3 cellular contexts compared by ENCODE assay signal in genomic region chr6:157788180-157788579, GRCh38.
A peak's percentile ranks its signal among the peaks of the same experiment; 100 is the strongest.
TF ChIP-seq lines count a peak whose summit lies in the region.

No MANE protein-coding gene starts in this region.

TF ChIP-seq in HepG2, 621 proteins besides CTCF, POLR2A, EP300 and RAD21:
- TF ChIP-seq ZUFSP (CRISPR knock-in tag; IDR thresholded peaks at IDR 0.05; ENCODE audit: borderline replicate concordance) (no peak), HBP1 (CRISPR knock-in tag; IDR thresholded peaks at IDR 0.05; ENCODE audit: low read depth) (no peak), ZNF784 (CRISPR knock-in tag; IDR thresholded peaks at IDR 0.05; ENCODE audit: borderline replicate concordance) (no peak)

TF ChIP-seq in K562, 482 proteins besides CTCF, POLR2A, EP300 and RAD21:
- no peak for TF ChIP-seq NFRKB (IDR thresholded peaks at IDR 0.05; ENCODE audit: low read depth)
- TF ChIP-seq POLR2AphosphoS2 (IDR thresholded peaks at IDR 0.05; ENCODE audit: low read length): no peak
- no peak for TF ChIP-seq ILK (tag; IDR thresholded peaks at IDR 0.05; ENCODE audit: borderline replicate concordance, low read depth)
- TF ChIP-seq PKNOX1 (IDR thresholded peaks at IDR 0.05): peak; percentile 82
- no peak for TF ChIP-seq POLR2AphosphoS5 (IDR thresholded peaks at IDR 0.05; ENCODE audit: control insufficient read depth, insufficient read depth, low read depth, low read length)
- TF ChIP-seq RNF2 (IDR thresholded peaks at IDR 0.05): no peak
- TF ChIP-seq POLR2B (IDR thresholded peaks at IDR 0.05; ENCODE audit: low read depth, partially characterized antibody): no peak
- TF ChIP-seq RB1 (IDR thresholded peaks at IDR 0.05; ENCODE audit: low read depth): no peak
- peak; percentile 84 for TF ChIP-seq MEIS2 (IDR thresholded peaks at IDR 0.05; ENCODE audit: partially characterized antibody)
- TF ChIP-seq FOXA3 (CRISPR knock-in tag; conservative IDR thresholded peaks at IDR 0.05 in 1 of 2, IDR thresholded peaks at IDR 0.05 in 1 of 2): no peak
- TF ChIP-seq PBX2 (CRISPR knock-in tag; IDR thresholded peaks at IDR 0.05; ENCODE audit: low read depth): no peak
- TF ChIP-seq PBX2 (tag; conservative IDR thresholded peaks at IDR 0.05; ENCODE audit: low read depth): peak; percentile 90
- no peak for TF ChIP-seq ADNP (tag; IDR thresholded peaks at IDR 0.05)
- TF ChIP-seq NEUROD1 (IDR thresholded peaks at IDR 0.05; ENCODE audit: borderline replicate concordance, low read depth, low read length, partially characterized antibody): no peak
- TF ChIP-seq FOXJ3 (CRISPR knock-in tag; IDR thresholded peaks at IDR 0.05): no peak
- no peak for TF ChIP-seq ZNF217 (CRISPR knock-in tag; IDR thresholded peaks at IDR 0.05)

TF ChIP-seq in HEK293T, 16 proteins besides CTCF, POLR2A, EP300 and RAD21:
- TF ChIP-seq HDGF (IDR thresholded peaks at IDR 0.05; ENCODE audit: borderline replicate concordance): no peak
- TF ChIP-seq PKNOX1 (IDR thresholded peaks at IDR 0.05): no peak
- TF ChIP-seq LEF1 (IDR thresholded peaks at IDR 0.05; ENCODE audit: borderline replicate concordance): no peak
- no peak for TF ChIP-seq NFRKB (IDR thresholded peaks at IDR 0.05)
- no peak for TF ChIP-seq CTBP1 (IDR thresholded peaks at IDR 0.05; ENCODE audit: borderline replicate concordance)
- TF ChIP-seq FOXM1 (IDR thresholded peaks at IDR 0.05; ENCODE audit: borderline replicate concordance): no peak
- TF ChIP-seq ARNT (IDR thresholded peaks at IDR 0.05): no peak
- no peak for TF ChIP-seq L3MBTL2 (conservative IDR thresholded peaks at IDR 0.05)
- no peak for TF ChIP-seq FOXA1 (IDR thresholded peaks at IDR 0.05)
- TF ChIP-seq SP1 (IDR thresholded peaks at IDR 0.05): no peak
- TF ChIP-seq FOXK2 (IDR thresholded peaks at IDR 0.05): no peak
- no peak for TF ChIP-seq ZNF384 (IDR thresholded peaks at IDR 0.05)
- no peak for TF ChIP-seq TARDBP (IDR thresholded peaks at IDR 0.05)
- no peak for TF ChIP-seq ELF4 (IDR thresholded peaks at IDR 0.05)
- TF ChIP-seq SUZ12 (IDR thresholded peaks at IDR 0.05): no peak
- no peak for TF ChIP-seq BHLHE40 (IDR thresholded peaks at IDR 0.05; ENCODE audit: borderline replicate concordance)
